Comparison of ENCODE assay signal across 1 cellular context in the genomic region with DNA sequence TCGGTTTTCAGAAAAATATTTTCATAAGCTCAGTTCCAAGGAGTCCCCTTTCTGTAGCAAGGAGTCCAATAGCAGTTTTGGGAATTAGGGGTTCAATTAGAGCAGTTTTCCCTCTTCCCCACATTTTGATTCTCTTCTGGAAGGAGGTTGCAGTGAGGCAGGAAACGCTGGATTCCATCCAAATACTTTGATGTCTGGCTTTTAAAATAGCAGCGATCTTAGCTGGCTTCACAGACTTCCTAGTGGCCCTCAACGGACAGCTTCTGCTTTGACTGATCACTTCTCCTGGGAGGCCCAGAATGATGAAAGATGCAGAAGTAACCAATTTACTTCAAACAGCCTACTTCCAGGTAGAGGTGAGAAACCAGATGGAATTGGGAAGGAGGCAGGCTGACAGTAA.
TF ChIP-seq lines count a peak whose summit lies in the region.

No MANE protein-coding gene starts in this region.

TF ChIP-seq in SK-N-SH treated with all-trans-retinoic acid at 6 μM for 48 hours, 23 proteins besides CTCF, POLR2A, EP300 and RAD21 (continued from another document):
- TF ChIP-seq, protein P1, sequence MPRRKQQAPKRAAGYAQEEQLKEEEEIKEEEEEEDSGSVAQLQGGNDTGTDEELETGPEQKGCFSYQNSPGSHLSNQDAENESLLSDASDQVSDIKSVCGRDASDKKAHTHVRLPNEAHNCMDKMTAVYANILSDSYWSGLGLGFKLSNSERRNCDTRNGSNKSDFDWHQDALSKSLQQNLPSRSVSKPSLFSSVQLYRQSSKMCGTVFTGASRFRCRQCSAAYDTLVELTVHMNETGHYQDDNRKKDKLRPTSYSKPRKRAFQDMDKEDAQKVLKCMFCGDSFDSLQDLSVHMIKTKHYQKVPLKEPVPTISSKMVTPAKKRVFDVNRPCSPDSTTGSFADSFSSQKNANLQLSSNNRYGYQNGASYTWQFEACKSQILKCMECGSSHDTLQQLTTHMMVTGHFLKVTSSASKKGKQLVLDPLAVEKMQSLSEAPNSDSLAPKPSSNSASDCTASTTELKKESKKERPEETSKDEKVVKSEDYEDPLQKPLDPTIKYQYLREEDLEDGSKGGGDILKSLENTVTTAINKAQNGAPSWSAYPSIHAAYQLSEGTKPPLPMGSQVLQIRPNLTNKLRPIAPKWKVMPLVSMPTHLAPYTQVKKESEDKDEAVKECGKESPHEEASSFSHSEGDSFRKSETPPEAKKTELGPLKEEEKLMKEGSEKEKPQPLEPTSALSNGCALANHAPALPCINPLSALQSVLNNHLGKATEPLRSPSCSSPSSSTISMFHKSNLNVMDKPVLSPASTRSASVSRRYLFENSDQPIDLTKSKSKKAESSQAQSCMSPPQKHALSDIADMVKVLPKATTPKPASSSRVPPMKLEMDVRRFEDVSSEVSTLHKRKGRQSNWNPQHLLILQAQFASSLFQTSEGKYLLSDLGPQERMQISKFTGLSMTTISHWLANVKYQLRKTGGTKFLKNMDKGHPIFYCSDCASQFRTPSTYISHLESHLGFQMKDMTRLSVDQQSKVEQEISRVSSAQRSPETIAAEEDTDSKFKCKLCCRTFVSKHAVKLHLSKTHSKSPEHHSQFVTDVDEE (CRISPR knock-in tag; IDR thresholded peaks at IDR 0.05): no peak
- TF ChIP-seq TCF4 (CRISPR knock-in tag; IDR thresholded peaks at IDR 0.05; ENCODE audit: borderline replicate concordance) (no peak), ISL1 (CRISPR knock-in tag; IDR thresholded peaks at IDR 0.05) (no peak), PPARA (CRISPR knock-in tag; IDR thresholded peaks at IDR 0.05; ENCODE audit: borderline replicate concordance) (no peak)
- TF ChIP-seq, protein P2, sequence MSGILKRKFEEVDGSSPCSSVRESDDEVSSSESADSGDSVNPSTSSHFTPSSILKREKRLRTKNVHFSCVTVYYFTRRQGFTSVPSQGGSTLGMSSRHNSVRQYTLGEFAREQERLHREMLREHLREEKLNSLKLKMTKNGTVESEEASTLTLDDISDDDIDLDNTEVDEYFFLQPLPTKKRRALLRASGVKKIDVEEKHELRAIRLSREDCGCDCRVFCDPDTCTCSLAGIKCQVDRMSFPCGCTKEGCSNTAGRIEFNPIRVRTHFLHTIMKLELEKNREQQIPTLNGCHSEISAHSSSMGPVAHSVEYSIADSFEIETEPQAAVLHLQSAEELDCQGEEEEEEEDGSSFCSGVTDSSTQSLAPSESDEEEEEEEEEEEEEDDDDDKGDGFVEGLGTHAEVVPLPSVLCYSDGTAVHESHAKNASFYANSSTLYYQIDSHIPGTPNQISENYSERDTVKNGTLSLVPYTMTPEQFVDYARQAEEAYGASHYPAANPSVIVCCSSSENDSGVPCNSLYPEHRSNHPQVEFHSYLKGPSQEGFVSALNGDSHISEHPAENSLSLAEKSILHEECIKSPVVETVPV (CRISPR knock-in tag; IDR thresholded peaks at IDR 0.05): no peak
- TF ChIP-seq, protein P3, sequence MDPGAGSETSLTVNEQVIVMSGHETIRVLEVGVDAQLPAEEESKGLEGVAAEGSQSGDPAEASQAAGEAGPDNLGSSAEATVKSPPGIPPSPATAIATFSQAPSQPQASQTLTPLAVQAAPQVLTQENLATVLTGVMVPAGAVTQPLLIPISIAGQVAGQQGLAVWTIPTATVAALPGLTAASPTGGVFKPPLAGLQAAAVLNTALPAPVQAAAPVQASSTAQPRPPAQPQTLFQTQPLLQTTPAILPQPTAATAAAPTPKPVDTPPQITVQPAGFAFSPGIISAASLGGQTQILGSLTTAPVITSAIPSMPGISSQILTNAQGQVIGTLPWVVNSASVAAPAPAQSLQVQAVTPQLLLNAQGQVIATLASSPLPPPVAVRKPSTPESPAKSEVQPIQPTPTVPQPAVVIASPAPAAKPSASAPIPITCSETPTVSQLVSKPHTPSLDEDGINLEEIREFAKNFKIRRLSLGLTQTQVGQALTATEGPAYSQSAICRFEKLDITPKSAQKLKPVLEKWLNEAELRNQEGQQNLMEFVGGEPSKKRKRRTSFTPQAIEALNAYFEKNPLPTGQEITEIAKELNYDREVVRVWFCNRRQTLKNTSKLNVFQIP (CRISPR knock-in tag; IDR thresholded peaks at IDR 0.05; ENCODE audit: borderline replicate concordance, low read depth): no peak
